ENCODE assay signal across 26 cellular contexts in genomic region chr2:226667736-226668135, GRCh38.
"Had no signal": no experiment of that assay in that cellular context is flagged by ENCODE, and none has a peak within 500 bp of the region (broad histone marks: within the 10 kb centered on the region; RNA-seq: fewer than 3 reads in every experiment).

No MANE protein-coding gene starts in this region.

- H3K9me3 Mint-ChIP-seq: nephron; neural crest cell; stimulated activated effector memory CD8-positive, alpha-beta T cell treated with anti-CD3 and anti-CD28 coated beads, Interleukin-12 subunit alpha, Interleukin-12 subunit beta, amount 100 ng/mL, for 72 hours; stimulated activated naive CD8-positive, alpha-beta T cell treated with anti-CD3 and anti-CD28 coated beads, Interleukin-15, amount 100 ng/mL, for 72 hours had no signal

- H3K4me1 Mint-ChIP-seq: immature natural killer cell; naive thymus-derived CD8-positive, alpha-beta T cell; stimulated activated effector memory CD8-positive, alpha-beta T cell treated with anti-CD3 and anti-CD28 coated beads, Interleukin-12 subunit alpha, Interleukin-12 subunit beta, amount 100 ng/mL, for 72 hours; stimulated activated naive CD8-positive, alpha-beta T cell treated with anti-CD3 and anti-CD28 coated beads, Interleukin-15, amount 100 ng/mL, for 72 hours had no signal

- H3K36me3 ChIP-seq: lower lobe of right lung, pancreas, prostate gland, tibial nerve, vagina had no signal

- H3K36me3 Mint-ChIP-seq: immature natural killer cell; stimulated activated effector memory CD8-positive, alpha-beta T cell treated with anti-CD3 and anti-CD28 coated beads, Interleukin-12 subunit alpha, Interleukin-12 subunit beta, amount 100 ng/mL, for 72 hours; type B pancreatic cell had no signal

- H3K27ac Mint-ChIP-seq: immature natural killer cell; naive thymus-derived CD8-positive, alpha-beta T cell; nephron; stimulated activated effector memory CD8-positive, alpha-beta T cell treated with anti-CD3 and anti-CD28 coated beads, Interleukin-12 subunit alpha, Interleukin-12 subunit beta, amount 100 ng/mL, for 72 hours; stimulated activated naive CD8-positive, alpha-beta T cell treated with anti-CD3 and anti-CD28 coated beads, Interleukin-15, amount 100 ng/mL, for 72 hours; type B pancreatic cell had no signal

- H3K27ac ChIP-seq: lower lobe of right lung, pancreas, prostate gland, skin epidermis, tibial nerve, vagina had no signal

- ATAC-seq: left lobe of liver; lower lobe of right lung; naive thymus-derived CD8-positive, alpha-beta T cell; pancreas; right cardiac atrium; sciatic nerve; stimulated activated effector memory CD8-positive, alpha-beta T cell treated with anti-CD3 and anti-CD28 coated beads, Interleukin-12 subunit alpha, Interleukin-12 subunit beta, amount 100 ng/mL, for 72 hours; stimulated activated naive CD8-positive, alpha-beta T cell treated with anti-CD3 and anti-CD28 coated beads, Interleukin-15, amount 100 ng/mL, for 72 hours had no signal

- H3K9me3 ChIP-seq: lower lobe of right lung, pancreas, prostate gland, tibial nerve, vagina had no signal

- H3K4me3 Mint-ChIP-seq: immature natural killer cell; naive thymus-derived CD8-positive, alpha-beta T cell; nephron; neural crest cell; stimulated activated effector memory CD8-positive, alpha-beta T cell treated with anti-CD3 and anti-CD28 coated beads, Interleukin-12 subunit alpha, Interleukin-12 subunit beta, amount 100 ng/mL, for 72 hours; stimulated activated naive CD8-positive, alpha-beta T cell treated with anti-CD3 and anti-CD28 coated beads, Interleukin-15, amount 100 ng/mL, for 72 hours; type B pancreatic cell had no signal

- H3K27me3 ChIP-seq: pancreas, tibial nerve, vagina had no signal

- H3K4me3 ChIP-seq: lower lobe of right lung, pancreas, prostate gland, skin epidermis, tibial nerve, vagina had no signal

- H3K27me3 Mint-ChIP-seq: type B pancreatic cell had no signal

- H3K4me1 ChIP-seq: pancreas, prostate gland, tibial nerve had no signal

- FAIRE-seq: islet of Langerhans, pancreas had no signal

- DNase-seq: head of caudate nucleus; hypothalamus; immature natural killer cell; lower lobe of right lung; midbrain; naive thymus-derived CD8-positive, alpha-beta T cell; nucleus accumbens; pancreas; posterior cingulate gyrus; retina; right cardiac atrium; stimulated activated CD4-positive, alpha-beta T cell treated with anti-CD3 and anti-CD28 coated beads, Interleukin-4, amount 100 ng/mL, for 24 hours; stimulated activated naive CD4-positive, alpha-beta T cell; stimulated activated naive CD8-positive, alpha-beta T cell treated with anti-CD3 and anti-CD28 coated beads, Interleukin-15, amount 100 ng/mL, for 72 hours; substantia nigra had no signal
